ENCODE assay signal across 16 cellular contexts in genomic region chr12:7127916-7128626, GRCh38. TPM values are rescaled to one million over a fixed set of nuclear protein-coding genes. Genes with fewer than 3 reads are reported as not detected.
DNase-seq lines count a peak whose midpoint lies in the region; ATAC-seq and TF ChIP-seq lines count a peak whose summit lies in the region.
"Had no signal": no experiment of that assay in that cellular context is flagged by ENCODE, and none has a peak within 500 bp of the region (broad histone marks: within the 10 kb centered on the region; RNA-seq: fewer than 3 reads in every experiment).

No MANE protein-coding gene starts in this region.

- no peaks in the 10 kb centered on the region for H4K20me1 ChIP-seq in hepatocyte (ENCODE audit: insufficient read depth, poor library complexity, severe bottlenecking)
- H4K20me1 ChIP-seq: BLaER1 treated with 17β-estradiol and CSF1 and Interleukin-3, amounts not matched to agents 10 nM and 100 nM had no signal

- peak overlapping the region; percentile 89 for H3K27ac ChIP-seq in hepatocyte
- H3K27ac ChIP-seq: BLaER1 treated with 17β-estradiol and CSF1 and Interleukin-3, amounts not matched to agents 10 nM and 100 nM; brain microvascular endothelial cell; psoas muscle had no signal

- H3K9me3 ChIP-seq in hepatocyte (ENCODE audit: low read depth), result no peaks in the 10 kb centered on the region
- H3K9me3 ChIP-seq: BLaER1 treated with 17β-estradiol and CSF1 and Interleukin-3, amounts not matched to agents 10 nM and 100 nM; HAP-1; psoas muscle had no signal

- CTCF ChIA-PET in Calu3 (lab: Charles Lee) (no interaction called here), activated B cell treated with CpG ODN at 0.5 μM for 24 hours (lab: Charles Lee) (no interaction called here)

- POLR2A ChIA-PET in activated B cell treated with CpG ODN at 0.5 μM for 24 hours (lab: Charles Lee), result no interaction called here

- H3K4me3 Mint-ChIP-seq in Calu3 (ENCODE audit: low read depth, unreplicated experiment) (peak overlapping the region; percentile 97), activated B cell treated with CpG ODN at 0.5 μM for 24 hours (peak overlapping the region; percentile 93), osteocyte (ENCODE audit: unreplicated experiment) (peak overlapping the region; percentile 44)

- H3K27me3 Mint-ChIP-seq in Calu3 (ENCODE audit: unreplicated experiment), result no peaks in the 10 kb centered on the region
- H3K27me3 Mint-ChIP-seq in activated B cell treated with CpG ODN at 0.5 μM for 24 hours, result no peaks in the 10 kb centered on the region
- peaks cover 25% of the 10 kb centered on the region for H3K27me3 Mint-ChIP-seq in osteocyte (ENCODE audit: unreplicated experiment)

- H3K9me3 Mint-ChIP-seq in Calu3 (ENCODE audit: low read depth, unreplicated experiment) (no peaks in the 10 kb centered on the region), activated B cell treated with CpG ODN at 0.5 μM for 24 hours (no peaks in the 10 kb centered on the region), osteocyte (ENCODE audit: unreplicated experiment) (no peaks in the 10 kb centered on the region)

- ATAC-seq in activated B cell treated with CpG ODN at 0.5 μM for 24 hours (ENCODE audit: low read depth) (no peak), HG03196 (IDR thresholded peaks at IDR 0.05; ENCODE audit: unreplicated experiment) (no peak)
- ATAC-seq: psoas muscle had no signal

- peak overlapping the region; percentile 100 for H3K4me2 ChIP-seq in hepatocyte

- no peaks in the 10 kb centered on the region for H3K27me3 ChIP-seq in hepatocyte
- H3K27me3 ChIP-seq: BLaER1 treated with 17β-estradiol and CSF1 and Interleukin-3, amounts not matched to agents 10 nM and 100 nM; brain microvascular endothelial cell had no signal

- intact Hi-C loops in Calu3 (cut with micrococcal nuclease; ENCODE audit: unreplicated experiment), result no loop called here
- intact Hi-C loops in activated B cell treated with CpG ODN at 0.5 μM for 24 hours (cut with micrococcal nuclease), result no loop called here

- DNase-seq in Calu3 (no peak), activated B cell treated with CpG ODN at 0.5 μM for 24 hours (no peak), hepatocyte (ENCODE audit: low spot score) (no peak), osteocyte (ENCODE audit: extremely low spot score, unreplicated experiment) (no peak), NCI-H2227 treated with DMSO at 0.1 percent for 48 hours (lab: John Stamatoyannopoulos, UW) (no peak), RKO (ENCODE audit: low spot score) (no peak)
- DNase-seq in stimulated activated CD4-positive, alpha-beta T cell treated with anti-CD3 and anti-CD28 coated beads, Interleukin-4, amount 100 ng/mL, for 4 hours, result no peak
- DNase-seq: brain microvascular endothelial cell, mammary epithelial cell, NCI-H146, NCI-H774, psoas muscle, SHP77 had no signal

- H3K4me3 ChIP-seq in hepatocyte, result no peak overlapping the region
- H3K4me3 ChIP-seq: BLaER1 treated with 17β-estradiol and CSF1 and Interleukin-3, amounts not matched to agents 10 nM and 100 nM; HAP-1 had no signal

- H3K4me1 ChIP-seq in hepatocyte (ENCODE audit: insufficient read depth), result peaks cover 6% of the 10 kb centered on the region

- H3K79me2 ChIP-seq in hepatocyte, result peaks cover 7% of the 10 kb centered on the region

- 75% methylated on average over 17 of the region's 17 CpGs for WGBS in hepatocyte (ENCODE audit: low lambda C conversion rate, missing lambda C conversion rate)

- no peak overlapping the region for H2AFZ ChIP-seq in hepatocyte

- H3K27ac Mint-ChIP-seq in Calu3 (ENCODE audit: unreplicated experiment), result no peak overlapping the region
- no peak overlapping the region for H3K27ac Mint-ChIP-seq in activated B cell treated with CpG ODN at 0.5 μM for 24 hours
- no peak overlapping the region for H3K27ac Mint-ChIP-seq in osteocyte (ENCODE audit: unreplicated experiment)

- H3K4me1 Mint-ChIP-seq in Calu3 (ENCODE audit: low read depth, unreplicated experiment), result peaks cover 20% of the 10 kb centered on the region
- H3K4me1 Mint-ChIP-seq in activated B cell treated with CpG ODN at 0.5 μM for 24 hours, result peaks cover 24% of the 10 kb centered on the region
- H3K4me1 Mint-ChIP-seq in osteocyte (ENCODE audit: unreplicated experiment), result peaks cover 24% of the 10 kb centered on the region

- H3K36me3 Mint-ChIP-seq in Calu3 (ENCODE audit: insufficient read depth, unreplicated experiment) (peaks cover 52% of the 10 kb centered on the region), activated B cell treated with CpG ODN at 0.5 μM for 24 hours (ENCODE audit: low read depth) (peaks cover 6% of the 10 kb centered on the region), osteocyte (ENCODE audit: unreplicated experiment) (peaks cover 4% of the 10 kb centered on the region)

- H3K36me3 ChIP-seq in hepatocyte (replicated peaks; ENCODE audit: insufficient read depth, low read depth), result no peaks in the 10 kb centered on the region
- H3K36me3 ChIP-seq: BLaER1 treated with 17β-estradiol and CSF1 and Interleukin-3, amounts not matched to agents 10 nM and 100 nM; brain microvascular endothelial cell; HAP-1 had no signal

- TF ChIP-seq CTCF in Calu3 (IDR thresholded peaks at IDR 0.05; ENCODE audit: unreplicated experiment), result no peak
- no peak for TF ChIP-seq CTCF in activated B cell treated with CpG ODN at 0.5 μM for 24 hours (IDR thresholded peaks at IDR 0.05)
- no peak for TF ChIP-seq CTCF in hepatocyte (IDR thresholded peaks at IDR 0.05; ENCODE audit: poor library complexity)
- TF ChIP-seq CTCF in osteocyte (IDR thresholded peaks at IDR 0.05), result no peak

- BruUV-seq in Calu3 (replicated peaks; lab: Mats Ljungman, UMichigan), result no TSS peak

- no peaks in the 10 kb centered on the region for H3K9me2 ChIP-seq in hepatocyte (replicated peaks; ENCODE audit: insufficient read depth)

RNA-seq across cellular contexts. Expression of gene RBP5, which starts 0.6 kb away (rescaled TPM):
- 0.81 and 2.3 TPM in 2 replicates for total RNA-seq in Calu3 (2022)
- 0.44 TPM in 1 of 2 replicates, not detected in the other for total RNA-seq in activated B cell treated with CpG ODN at 0.5 μM for 24 hours
- 11.1 and 16.2 TPM in 2 replicates for total RNA-seq in hepatocyte
- polyA plus RNA-seq in hepatocyte, result 23.0 and 30.0 TPM in 2 replicates
- total RNA-seq in osteocyte, result not detected in 2 replicates
- total RNA-seq: mammary epithelial cell had no signal
- polyA plus RNA-seq: mammary epithelial cell had no signal

RNA-seq across cellular contexts. Expression of gene CLSTN3, which starts 2.1 kb away (rescaled TPM):
- total RNA-seq in Calu3 (2022), result 37.5 and 48.1 TPM in 2 replicates
- total RNA-seq in activated B cell treated with CpG ODN at 0.5 μM for 24 hours, result 14.1 and 14.8 TPM in 2 replicates
- total RNA-seq in hepatocyte, result 38.0 and 57.0 TPM in 2 replicates
- 37.8 and 39.5 TPM in 2 replicates for polyA plus RNA-seq in hepatocyte
- total RNA-seq in osteocyte, result 12.0 and 14.4 TPM in 2 replicates

RNA-seq across cellular contexts. Expression of gene C1RL, which starts 19.1 kb away (rescaled TPM):
- total RNA-seq in Calu3 (2022), result 43.2 and 43.4 TPM in 2 replicates
- total RNA-seq in activated B cell treated with CpG ODN at 0.5 μM for 24 hours, result 13.5 and 19.2 TPM in 2 replicates
- 60.0 and 64.5 TPM in 2 replicates for total RNA-seq in hepatocyte
- 26.4 and 35.5 TPM in 2 replicates for polyA plus RNA-seq in hepatocyte
- 20.8 and 22.3 TPM in 2 replicates for total RNA-seq in osteocyte

RNA-seq across cellular contexts. Expression of gene C1R, which starts 35.8 kb away (rescaled TPM):
- total RNA-seq in Calu3 (2022) (7.6 and 7.9 TPM in 2 replicates), activated B cell treated with CpG ODN at 0.5 μM for 24 hours (0.54 and 0.78 TPM in 2 replicates), hepatocyte (80.1 and 85.4 TPM in 2 replicates), osteocyte (35.1 and 38.4 TPM in 2 replicates)
- polyA plus RNA-seq in hepatocyte, result 89.6 and 95.1 TPM in 2 replicates

Comparison
In these comparisons a context has a peak if more than half of its experiments do, and no peak if none do; other contexts are left out.
1. H3K4me3 Mint-ChIP-seq: peak in every context shown above with its lines; median percentile 97 in Calu3; 93 in activated B cell treated with CpG ODN at 0.5 μM for 24 hours; 44 in osteocyte.